In the genomic region with DNA sequence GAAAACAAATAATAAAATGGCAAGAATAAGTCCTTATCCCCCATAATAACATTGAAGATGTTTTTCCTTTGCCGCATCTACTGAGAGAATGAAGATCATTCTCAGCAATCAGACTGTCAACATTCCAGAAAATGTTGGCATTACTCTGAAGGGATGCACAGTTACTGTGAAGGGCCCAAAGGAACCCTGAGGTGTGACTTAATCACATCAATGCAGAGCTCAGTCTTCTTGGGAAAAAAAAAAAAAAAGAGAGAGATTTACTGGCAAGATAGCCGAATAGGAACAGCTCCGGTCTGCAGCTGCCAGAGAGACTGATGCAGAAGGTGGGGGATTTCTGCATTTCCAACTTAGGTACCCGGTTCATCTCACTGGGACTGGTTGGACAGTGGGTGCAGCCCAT, we compare ENCODE assay signal across 1 cellular context.
TF ChIP-seq lines count a peak whose summit lies in the region.

No MANE protein-coding gene starts in this region.

TF ChIP-seq in GM23338, 12 proteins besides CTCF, POLR2A, EP300 and RAD21 (continued from another document):
- TF ChIP-seq, protein P1, sequence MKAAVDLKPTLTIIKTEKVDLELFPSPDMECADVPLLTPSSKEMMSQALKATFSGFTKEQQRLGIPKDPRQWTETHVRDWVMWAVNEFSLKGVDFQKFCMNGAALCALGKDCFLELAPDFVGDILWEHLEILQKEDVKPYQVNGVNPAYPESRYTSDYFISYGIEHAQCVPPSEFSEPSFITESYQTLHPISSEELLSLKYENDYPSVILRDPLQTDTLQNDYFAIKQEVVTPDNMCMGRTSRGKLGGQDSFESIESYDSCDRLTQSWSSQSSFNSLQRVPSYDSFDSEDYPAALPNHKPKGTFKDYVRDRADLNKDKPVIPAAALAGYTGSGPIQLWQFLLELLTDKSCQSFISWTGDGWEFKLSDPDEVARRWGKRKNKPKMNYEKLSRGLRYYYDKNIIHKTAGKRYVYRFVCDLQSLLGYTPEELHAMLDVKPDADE (IDR thresholded peaks at IDR 0.05): no peak
- no peak for TF ChIP-seq POLR2AphosphoS5 (IDR thresholded peaks at IDR 0.05; ENCODE audit: low read depth)
